ENCODE assay signal across 9 cellular contexts in the genomic region with DNA sequence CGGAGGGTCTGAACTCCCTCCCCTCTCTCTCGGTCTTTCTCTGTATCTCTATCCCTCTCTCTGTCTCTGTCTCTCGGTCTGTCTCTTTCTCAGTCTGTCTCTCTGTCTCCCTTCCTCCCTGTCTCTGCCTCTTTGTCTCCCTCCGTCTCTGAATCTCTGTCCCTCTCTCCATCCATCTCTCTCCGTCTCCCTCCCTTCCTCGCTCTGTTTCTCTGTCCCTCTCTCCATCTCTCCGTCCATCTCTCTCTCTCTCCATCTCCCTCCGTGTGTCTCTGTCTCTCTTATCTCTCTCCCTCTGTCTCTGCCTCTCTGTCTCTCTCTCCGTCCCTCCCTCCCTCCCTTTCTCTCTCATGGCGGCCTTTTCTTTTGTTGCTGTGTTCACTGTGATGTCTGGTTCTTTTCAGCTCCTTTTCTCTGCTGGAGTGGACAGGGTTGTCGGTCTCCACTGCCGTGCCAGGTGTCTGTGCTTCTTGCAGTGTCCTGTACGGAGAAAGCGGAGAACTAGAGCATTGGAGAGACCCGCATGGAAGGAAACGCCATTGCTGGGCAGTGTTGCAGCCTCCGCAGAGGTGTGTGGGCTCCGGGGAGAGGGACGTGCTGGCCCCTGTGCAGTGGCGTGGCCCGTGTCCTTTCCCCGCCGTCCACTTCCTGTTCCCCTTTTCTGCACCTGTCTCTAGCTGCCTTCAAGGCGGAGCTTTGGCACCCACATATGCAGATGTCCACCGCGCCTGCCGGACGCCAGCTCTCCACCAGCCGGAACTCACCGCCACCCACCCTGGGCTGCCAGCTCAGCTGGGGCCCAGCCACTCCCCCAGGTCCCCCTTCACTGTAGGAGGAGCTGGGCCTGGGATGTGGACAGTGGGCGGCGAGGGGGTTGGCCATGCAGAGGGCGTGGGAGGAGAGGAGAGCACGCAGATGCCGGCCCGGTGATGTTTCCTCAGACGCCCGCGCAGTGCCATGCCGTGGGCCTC.
DNase-seq lines count a peak whose midpoint lies in the region; ATAC-seq and TF ChIP-seq lines count a peak whose summit lies in the region.
"Had no signal": no experiment of that assay in that cellular context is flagged by ENCODE, and none has a peak within 500 bp of the region (broad histone marks: within the 10 kb centered on the region; RNA-seq: fewer than 3 reads in every experiment).

No MANE protein-coding gene starts in this region.

- H3K9ac ChIP-seq in rectal smooth muscle tissue (ENCODE audit: low read length) (no peak overlapping the region), SK-N-SH (no peak overlapping the region)

- TF ChIP-seq CTCF in coronary artery (IDR thresholded peaks at IDR 0.05): no peak
- TF ChIP-seq CTCF in SK-N-SH (IDR thresholded peaks at IDR 0.05): no peak

- no peak for TF ChIP-seq RAD21 in SK-N-SH (IDR thresholded peaks at IDR 0.05; ENCODE audit: low read length)

- H3K36me3 ChIP-seq in rectal smooth muscle tissue (ENCODE audit: control insufficient read depth, insufficient read depth, low read length) (peaks cover 2% of the 10 kb centered on the region), SK-N-SH (replicated peaks in 1 of 2; ENCODE audit: control insufficient read depth in 1 of 2, insufficient read depth in 2 of 2, low read length in 1 of 2) (no peaks in the 10 kb centered on the region)

- ATAC-seq in GM18909 (IDR thresholded peaks at IDR 0.05; ENCODE audit: poor library complexity, unreplicated experiment): peak; percentile 39
- peak; percentile 44 for ATAC-seq in HG02840 (IDR thresholded peaks at IDR 0.05; ENCODE audit: low FRiP score, unreplicated experiment)

- peak overlapping the region; percentile 71 for H3K4me3 ChIP-seq in coronary artery
- peak overlapping the region; percentile 44 for H3K4me3 ChIP-seq in rectal smooth muscle tissue (ENCODE audit: low read length)
- no peak overlapping the region for H3K4me3 ChIP-seq in SK-N-SH (ENCODE audit: low read depth in 2 of 2, low read length in 1 of 2)

- POLR2A ChIA-PET in SK-N-SH (lab: Yijun Ruan, JAX): no interaction called here

- DNase-seq in coronary artery (ENCODE audit: low spot score) (peak; percentile 69), SKM-1 treated with dmso at 0.1 percent for 144 hours (lab: John Stamatoyannopoulos, UW; ENCODE audit: unreplicated experiment) (no peak), SK-N-SH (no peak), GM19240 (ENCODE audit: insufficient read length, low spot score) (no peak), NCI-H226 (no peak)
- DNase-seq: NCI-H1930 had no signal

- WGBS in SK-N-SH (ENCODE audit: low lambda C conversion rate): 29% methylated on average over 33 of the region's 40 CpGs

- H3K4me2 ChIP-seq in SK-N-SH: no peak overlapping the region

- H3K4me1 ChIP-seq in rectal smooth muscle tissue (ENCODE audit: control insufficient read depth, insufficient read depth, low read length) (peaks cover 26% of the 10 kb centered on the region), SK-N-SH (ENCODE audit: control insufficient read depth in 1 of 2, insufficient read depth in 2 of 2, low read depth in 1 of 2, low read length in 1 of 2) (no peaks in the 10 kb centered on the region; a peak in 1 of 4 replicates)

- H3K79me2 ChIP-seq in SK-N-SH (ENCODE audit: insufficient read depth): no peaks in the 10 kb centered on the region

- H3K27me3 ChIP-seq in rectal smooth muscle tissue (ENCODE audit: control insufficient read depth, insufficient read depth, low read length): no peaks in the 10 kb centered on the region
- H3K27me3 ChIP-seq in SK-N-SH (ENCODE audit: insufficient read depth): peaks cover 93% of the 10 kb centered on the region

- H2AFZ ChIP-seq in SK-N-SH (ENCODE audit: low read depth): no peak overlapping the region

- no peaks in the 10 kb centered on the region for H3K9me2 ChIP-seq in SK-N-SH

- CTCF ChIA-PET in SK-N-SH (lab: Yijun Ruan, JAX): interaction anchor here (2.2 kb wide), 1 partner anchor 128 kb away, joined by 6 read pairs; no protein-coding TSS in a partner anchor

- no peak for TF ChIP-seq EP300 in SK-N-SH (IDR thresholded peaks at IDR 0.05; ENCODE audit: borderline replicate concordance in 1 of 2, low read depth in 1 of 2, low read length in 1 of 2)

- no peaks in the 10 kb centered on the region for H3F3A ChIP-seq in SK-N-SH (replicated peaks; ENCODE audit: insufficient read depth)

- no peaks in the 10 kb centered on the region for H3K9me3 ChIP-seq in SK-N-SH

- H4K20me1 ChIP-seq in SK-N-SH (ENCODE audit: insufficient read depth): no peaks in the 10 kb centered on the region

- H3K27ac ChIP-seq in coronary artery: peak overlapping the region; percentile 88 to 96
- H3K27ac ChIP-seq in rectal smooth muscle tissue (ENCODE audit: low read depth, low read length): peak overlapping the region; percentile 96
- H3K27ac ChIP-seq in SK-N-SH (ENCODE audit: low read depth in 2 of 2, low read length in 1 of 2): no peak overlapping the region

TF ChIP-seq in SK-N-SH, 30 proteins besides CTCF, POLR2A, EP300 and RAD21:
- TF ChIP-seq NRF1 (IDR thresholded peaks at IDR 0.05; ENCODE audit: low read depth, low read length) (no peak), JUND (IDR thresholded peaks at IDR 0.05) (no peak), FOXJ3 (CRISPR knock-in tag; IDR thresholded peaks at IDR 0.05) (no peak), GABPA (IDR thresholded peaks at IDR 0.05; ENCODE audit: low read depth) (no peak), RFX5 (IDR thresholded peaks at IDR 0.05; ENCODE audit: low read length) (no peak)
- TF ChIP-seq, protein P1, sequence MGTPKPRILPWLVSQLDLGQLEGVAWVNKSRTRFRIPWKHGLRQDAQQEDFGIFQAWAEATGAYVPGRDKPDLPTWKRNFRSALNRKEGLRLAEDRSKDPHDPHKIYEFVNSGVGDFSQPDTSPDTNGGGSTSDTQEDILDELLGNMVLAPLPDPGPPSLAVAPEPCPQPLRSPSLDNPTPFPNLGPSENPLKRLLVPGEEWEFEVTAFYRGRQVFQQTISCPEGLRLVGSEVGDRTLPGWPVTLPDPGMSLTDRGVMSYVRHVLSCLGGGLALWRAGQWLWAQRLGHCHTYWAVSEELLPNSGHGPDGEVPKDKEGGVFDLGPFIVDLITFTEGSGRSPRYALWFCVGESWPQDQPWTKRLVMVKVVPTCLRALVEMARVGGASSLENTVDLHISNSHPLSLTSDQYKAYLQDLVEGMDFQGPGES (IDR thresholded peaks at IDR 0.05; ENCODE audit: low read depth, low read length): no peak
- TF ChIP-seq, protein P2, sequence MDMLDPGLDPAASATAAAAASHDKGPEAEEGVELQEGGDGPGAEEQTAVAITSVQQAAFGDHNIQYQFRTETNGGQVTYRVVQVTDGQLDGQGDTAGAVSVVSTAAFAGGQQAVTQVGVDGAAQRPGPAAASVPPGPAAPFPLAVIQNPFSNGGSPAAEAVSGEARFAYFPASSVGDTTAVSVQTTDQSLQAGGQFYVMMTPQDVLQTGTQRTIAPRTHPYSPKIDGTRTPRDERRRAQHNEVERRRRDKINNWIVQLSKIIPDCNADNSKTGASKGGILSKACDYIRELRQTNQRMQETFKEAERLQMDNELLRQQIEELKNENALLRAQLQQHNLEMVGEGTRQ (IDR thresholded peaks at IDR 0.05; ENCODE audit: borderline replicate concordance, low read depth, low read length): no peak
TF ChIP-seq in SK-N-SH: peak in this region for 0.

Comparison
In these comparisons a context has a peak if more than half of its experiments do, and no peak if none do; other contexts are left out.
1. H3K27ac ChIP-seq: peak in coronary artery (2 of 2) and rectal smooth muscle tissue (single experiment); none in SK-N-SH (0 of 2).
2. H3K4me3 ChIP-seq: peak in coronary artery (single experiment) and rectal smooth muscle tissue (single experiment); none in SK-N-SH (0 of 2).